In the genomic region with DNA sequence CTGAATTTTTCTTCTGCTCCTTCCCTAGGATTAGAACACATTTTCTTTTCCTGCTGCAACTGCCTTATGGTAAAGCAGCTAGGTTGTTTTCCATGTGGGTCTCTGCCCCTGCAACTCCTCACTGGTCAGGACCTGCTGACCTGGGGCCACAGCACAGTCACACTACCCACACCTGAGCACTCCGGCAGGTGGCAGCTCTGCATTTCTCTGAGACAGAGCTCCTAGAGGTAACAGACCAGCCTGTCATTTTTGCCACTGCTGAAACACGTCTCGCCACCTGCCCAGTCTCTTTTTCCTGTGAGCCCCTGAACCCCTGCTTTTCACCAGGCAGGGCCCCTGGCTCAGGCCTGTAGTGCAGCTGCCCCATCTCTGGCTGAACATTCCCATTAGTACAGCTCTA, we compare ENCODE assay signal across 27 cellular contexts.
"Had no signal": no experiment of that assay in that cellular context is flagged by ENCODE, and none has a peak within 500 bp of the region (broad histone marks: within the 10 kb centered on the region; RNA-seq: fewer than 3 reads in every experiment).

No MANE protein-coding gene starts in this region.

- ATAC-seq: activated T-helper 17 cell treated with anti-CD3 and anti-CD28 coated beads, Interleukin-2, amount 50 U/mL, for 72 hours; psoas muscle had no signal

- H3K4me1 ChIP-seq: adrenal gland, esophagus muscularis mucosa, psoas muscle, right atrium auricular region had no signal

- H3K27ac Mint-ChIP-seq: activated naive CD8-positive, alpha-beta T cell; activated T-cell treated with anti-CD3 and anti-CD28 coated beads, Interleukin-2, amount 50 U/mL, for 24 hours; activated T-helper 17 cell treated with anti-CD3 and anti-CD28 coated beads, Interleukin-2, amount 50 U/mL, for 72 hours; memory B cell; nephron; type B pancreatic cell had no signal

- H3K4me1 Mint-ChIP-seq: activated T-helper 17 cell treated with anti-CD3 and anti-CD28 coated beads, Interleukin-2, amount 50 U/mL, for 72 hours; central memory CD8-positive, alpha-beta T cell; memory B cell; nephron had no signal

- H3K27me3 Mint-ChIP-seq: memory B cell, type B pancreatic cell had no signal

- H3K9me3 ChIP-seq: adrenal gland, neutrophil, ovary, thoracic aorta, vagina had no signal

- H3K27ac ChIP-seq: adrenal gland, esophagus muscularis mucosa, neutrophil, ovary, psoas muscle, right atrium auricular region, thoracic aorta, vagina had no signal

- H3K4me3 Mint-ChIP-seq: activated naive CD8-positive, alpha-beta T cell; activated T-cell treated with anti-CD3 and anti-CD28 coated beads, Interleukin-2, amount 50 U/mL, for 24 hours; activated T-helper 17 cell treated with anti-CD3 and anti-CD28 coated beads, Interleukin-2, amount 50 U/mL, for 72 hours; central memory CD8-positive, alpha-beta T cell; memory B cell; nephron; type B pancreatic cell had no signal

- H3K27me3 ChIP-seq: adrenal gland, esophagus muscularis mucosa, neutrophil, ovary, right atrium auricular region, vagina had no signal

- DNase-seq: activated CD8-positive, alpha-beta memory T cell treated with anti-CD3 and anti-CD28 coated beads for 24 hours; activated CD8-positive, alpha-beta memory T cell treated with anti-CD3 and anti-CD28 coated beads, Interleukin-2, amount 50 U/mL, for 4 hours; activated T-cell treated with anti-CD3 and anti-CD28 coated beads, Interleukin-2, amount 50 U/mL, for 24 hours; adrenal gland; effector memory CD4-positive, alpha-beta T cell; glutamatergic neuron; hippocampal formation; ovary; psoas muscle; stimulated activated CD4-positive, alpha-beta T cell treated with anti-CD3 and anti-CD28 coated beads, Interleukin-4, amount 100 ng/mL, for 24 hours; stimulated activated naive CD4-positive, alpha-beta T cell treated with Interleukin-2 at 50 U/mL for 16 hours had no signal

- H3K4me3 ChIP-seq: adrenal gland, esophagus muscularis mucosa, ovary, psoas muscle, right atrium auricular region, thoracic aorta, vagina had no signal

- H3K36me3 ChIP-seq: adrenal gland, esophagus muscularis mucosa, neutrophil, ovary, right atrium auricular region, thoracic aorta, vagina had no signal

- H3K36me3 Mint-ChIP-seq: activated naive CD8-positive, alpha-beta T cell; memory B cell; type B pancreatic cell had no signal

- FAIRE-seq: astrocyte, colon, endothelial cell of umbilical vein, frontal cortex, TTC549 had no signal
